28 cellular contexts compared by ENCODE assay signal in genomic region chrX:110914281-110914680, GRCh38.
"Had no signal": no experiment of that assay in that cellular context is flagged by ENCODE, and none has a peak within 500 bp of the region (broad histone marks: within the 10 kb centered on the region; RNA-seq: fewer than 3 reads in every experiment).

No MANE protein-coding gene starts in this region.

- H3K27ac ChIP-seq: cardiac muscle cell, coronary artery, dorsolateral prefrontal cortex, gastroesophageal sphincter, upper lobe of right lung had no signal

- H3K4me1 ChIP-seq: adrenal gland, gastroesophageal sphincter, upper lobe of right lung had no signal

- H3K4me3 ChIP-seq: adrenal gland, cardiac muscle cell, coronary artery, dorsolateral prefrontal cortex, gastroesophageal sphincter, smooth muscle cell, upper lobe of right lung had no signal

- H3K36me3 ChIP-seq: adrenal gland, cardiac muscle cell, gastroesophageal sphincter, upper lobe of right lung had no signal

- H3K4me2 ChIP-seq: smooth muscle cell had no signal

- H3K9me3 ChIP-seq: adrenal gland, gastroesophageal sphincter, upper lobe of right lung had no signal

- DNase-seq: activated CD4-positive, alpha-beta memory T cell treated with anti-CD3 and anti-CD28 coated beads for 36 hours; activated CD4-positive, alpha-beta T cell treated with anti-CD3 and anti-CD28 coated beads, Interleukin-2, amount 10 ng/mL, durations not matched to agents 24 days and 14 days; activated CD4-positive, CD25-positive, alpha-beta regulatory T cell treated with anti-CD3 and anti-CD28 coated beads, Interleukin-2, amount 50 U/mL, for 72 hours; activated CD8-positive, alpha-beta memory T cell treated with anti-CD3 and anti-CD28 coated beads, Interleukin-2, amount 50 U/mL, for 4 hours; activated effector memory CD4-positive, alpha-beta T cell treated with anti-CD3 and anti-CD28 coated beads, Interleukin-2, amount 50 U/mL, for 16 hours; activated naive CD4-positive, alpha-beta T cell treated with anti-CD3 and anti-CD28 coated beads for 36 hours; activated naive CD8-positive, alpha-beta T cell treated with anti-CD3 and anti-CD28 coated beads for 36 hours; activated T-cell treated with anti-CD3 and anti-CD28 coated beads, Interleukin-2, amount 50 U/mL, for 1 hour; adrenal gland; aorta; cerebellar nuclear complex; dorsolateral prefrontal cortex; effector memory CD4-positive, alpha-beta T cell; head of caudate nucleus; hippocampal formation; left colon; natural killer cell; stimulated activated CD4-positive, alpha-beta T cell treated with anti-CD3 and anti-CD28 coated beads, Interleukin-1b, Interleukin-23, amount 100 ng/mL, for 48 hours; stimulated activated CD4-positive, alpha-beta T cell treated with anti-CD3 and anti-CD28 coated beads, Interleukin-4, amount 100 ng/mL, for 4 hours; stimulated activated CD8-positive, alpha-beta memory T cell treated with anti-CD3 and anti-CD28 coated beads, Interleukin-4, amount 100 ng/mL, for 48 hours; stimulated activated naive CD8-positive, alpha-beta T cell treated with anti-CD3 and anti-CD28 coated beads, Interleukin-15, amount 100 ng/mL, for 72 hours; substantia nigra; T-helper 9 cell; upper lobe of right lung had no signal

- H3K27me3 ChIP-seq: cardiac muscle cell, gastroesophageal sphincter, upper lobe of right lung had no signal
